In the genomic region with DNA sequence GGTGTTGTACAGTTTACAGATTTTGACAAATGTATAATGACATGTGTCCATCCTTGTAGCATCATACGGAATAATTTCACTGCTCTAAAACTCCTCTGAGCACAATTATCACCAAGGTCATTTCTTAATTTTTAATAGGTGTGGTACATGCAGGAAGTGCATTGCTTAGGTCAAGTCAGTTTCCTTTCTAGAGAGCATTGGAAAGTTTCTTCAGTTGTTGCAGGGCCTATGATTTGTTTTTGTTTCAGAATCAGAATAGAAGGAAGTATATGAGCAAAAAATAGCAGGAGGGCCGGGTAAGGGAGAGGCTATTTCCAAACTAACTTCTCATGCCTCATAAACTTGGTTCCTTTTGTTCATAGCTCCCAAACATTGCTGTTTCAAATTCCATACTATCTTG, we compare ENCODE assay signal across 17 cellular contexts. TPM values are rescaled to one million over a fixed set of nuclear protein-coding genes. Genes with fewer than 3 reads are reported as not detected.
A peak's percentile ranks its signal among the peaks of the same experiment; 100 is the strongest.
DNase-seq lines count a peak whose midpoint lies in the region; ATAC-seq and TF ChIP-seq lines count a peak whose summit lies in the region.
"Had no signal": no experiment of that assay in that cellular context is flagged by ENCODE, and none has a peak within 500 bp of the region (broad histone marks: within the 10 kb centered on the region; RNA-seq: fewer than 3 reads in every experiment).

No MANE protein-coding gene starts in this region.

- peaks cover 0 to 12% (median 7%) of the 10 kb centered on the region in 11 experiments; a peak in 11 of 22 replicates for H3K9me3 ChIP-seq in BLaER1 treated with 17β-estradiol and CSF1 and Interleukin-3, amounts not matched to agents 10 nM and 100 nM (replicated peaks in 1 of 11)
- H3K9me3 ChIP-seq in CD4-positive, alpha-beta memory T cell (ENCODE audit: control insufficient read depth in 1 of 2, low read length in 2 of 2): peaks cover 0 to 4% of the 10 kb centered on the region in 2 donors
- H3K9me3 ChIP-seq: psoas muscle had no signal

- peak overlapping the region in 2 of 11 experiments; percentile 0 to 13; a peak in 1 of 22 replicates for H3K27ac ChIP-seq in BLaER1 treated with 17β-estradiol and CSF1 and Interleukin-3, amounts not matched to agents 10 nM and 100 nM
- H3K27ac ChIP-seq in CD4-positive, alpha-beta memory T cell (ENCODE audit: low read depth, low read length): peak overlapping the region; percentile 29
- H3K27ac ChIP-seq in dorsolateral prefrontal cortex: no peak overlapping the region
- H3K27ac ChIP-seq: BLaER1, KMS-11, psoas muscle had no signal

- H3K4me3 Mint-ChIP-seq in CD4-positive, alpha-beta memory T cell: peak overlapping the region; percentile 76 to 90 (median 83)
- H3K4me3 Mint-ChIP-seq in T-helper 1 cell treated with Interleukin-12 subunit alpha and Interleukin-12 subunit beta and Interleukin-4 antibody, amounts not matched to agents 30 μg/mL and 1 μg/mL, for 36 hours: peak overlapping the region; percentile 73

- CTCF ChIA-PET in CD4-positive, alpha-beta memory T cell (lab: Charles Lee; ENCODE audit: partially characterized antibody): interaction anchor here (0.9 to 2.6 kb wide), 5 partner anchors 9 to 48 kb away, joined by 3 to 7 read pairs (median 4); no protein-coding TSS in a partner anchor

- no peak overlapping the region for H3K4me3 ChIP-seq in BLaER1 treated with 17β-estradiol and CSF1 and Interleukin-3, amounts not matched to agents 10 nM and 100 nM
- H3K4me3 ChIP-seq in CD4-positive, alpha-beta memory T cell (ENCODE audit: low read length in 2 of 2): peak overlapping the region in 1 of 2 donors; percentile 18
- no peak overlapping the region for H3K4me3 ChIP-seq in dorsolateral prefrontal cortex
- H3K4me3 ChIP-seq: BLaER1, psoas muscle had no signal

- intact Hi-C loops in CD4-positive, alpha-beta memory T cell (cut with micrococcal nuclease): no loop called here
- intact Hi-C loops in left colon (cut with DNase I, micrococcal nuclease) (no loop called here), dorsolateral prefrontal cortex (cut with DNase I) (no loop called here)

- peaks cover 6 to 46% (median 29%) of the 10 kb centered on the region in 10 experiments; a peak in 15 of 20 replicates for H3K4me1 ChIP-seq in BLaER1 treated with 17β-estradiol and CSF1 and Interleukin-3, amounts not matched to agents 10 nM and 100 nM
- H3K4me1 ChIP-seq in CD4-positive, alpha-beta memory T cell (ENCODE audit: insufficient read depth, low read length): peaks cover 82% of the 10 kb centered on the region
- H3K4me1 ChIP-seq: psoas muscle had no signal

- DNase-seq in CD4-positive, alpha-beta memory T cell: peak in 1 of 5 donors; percentile 24
- DNase-seq in left colon (no peak), dorsolateral prefrontal cortex (no peak), NCI-H774 (lab: John Stamatoyannopoulos, UW) (no peak)
- DNase-seq: H7; NCI-H2029; NCI-H526 treated with DMSO at 0.1 percent for 48 hours; psoas muscle; Right ventricle myocardium superior; stimulated activated CD4-positive, alpha-beta T cell treated with anti-CD3 and anti-CD28 coated beads, Interleukin-4, amount 100 ng/mL, for 4 hours had no signal

- peaks cover 3 to 8% of the 10 kb centered on the region in 2 donors for H3K36me3 Mint-ChIP-seq in CD4-positive, alpha-beta memory T cell
- H3K36me3 Mint-ChIP-seq in T-helper 1 cell treated with Interleukin-12 subunit alpha and Interleukin-12 subunit beta and Interleukin-4 antibody, amounts not matched to agents 30 μg/mL and 1 μg/mL, for 36 hours (ENCODE audit: low read depth): peaks cover 22% of the 10 kb centered on the region

- no peaks in the 10 kb centered on the region for H3K27me3 Mint-ChIP-seq in CD4-positive, alpha-beta memory T cell
- no peaks in the 10 kb centered on the region for H3K27me3 Mint-ChIP-seq in T-helper 1 cell treated with Interleukin-12 subunit alpha and Interleukin-12 subunit beta and Interleukin-4 antibody, amounts not matched to agents 30 μg/mL and 1 μg/mL, for 36 hours (ENCODE audit: low read depth)

- no peaks in the 10 kb centered on the region for H3K27me3 ChIP-seq in BLaER1 treated with 17β-estradiol and CSF1 and Interleukin-3, amounts not matched to agents 10 nM and 100 nM
- no peaks in the 10 kb centered on the region for H3K27me3 ChIP-seq in CD4-positive, alpha-beta memory T cell (ENCODE audit: insufficient read depth, low read length)
- H3K27me3 ChIP-seq in dorsolateral prefrontal cortex: peaks cover 0 to 9% (median 0%) of the 10 kb centered on the region in 45 donors
- H3K27me3 ChIP-seq: BLaER1 had no signal

- no peak overlapping the region for H3K9ac ChIP-seq in BLaER1 treated with 17β-estradiol and CSF1 and Interleukin-3, amounts not matched to agents 10 nM and 100 nM
- H3K9ac ChIP-seq: BLaER1, KMS-11 had no signal

- ATAC-seq in left colon (peak; percentile 24), GM19351 (IDR thresholded peaks at IDR 0.05; ENCODE audit: unreplicated experiment) (no peak), GM18502 (IDR thresholded peaks at IDR 0.05; ENCODE audit: poor library complexity, unreplicated experiment) (no peak)
- ATAC-seq: psoas muscle had no signal

- H3K27ac Mint-ChIP-seq in CD4-positive, alpha-beta memory T cell: peak overlapping the region; percentile 85 to 98 (median 94)
- H3K27ac Mint-ChIP-seq in T-helper 1 cell treated with Interleukin-12 subunit alpha and Interleukin-12 subunit beta and Interleukin-4 antibody, amounts not matched to agents 30 μg/mL and 1 μg/mL, for 36 hours: peak overlapping the region; percentile 95

- peaks cover 53 to 82% (median 68%) of the 10 kb centered on the region in 4 donors for H3K4me1 Mint-ChIP-seq in CD4-positive, alpha-beta memory T cell
- peaks cover 52% of the 10 kb centered on the region for H3K4me1 Mint-ChIP-seq in T-helper 1 cell treated with Interleukin-12 subunit alpha and Interleukin-12 subunit beta and Interleukin-4 antibody, amounts not matched to agents 30 μg/mL and 1 μg/mL, for 36 hours (ENCODE audit: low read depth)

- no peak for TF ChIP-seq CTCF in dorsolateral prefrontal cortex (IDR thresholded peaks at IDR 0.05 in 54 of 56, conservative IDR thresholded peaks at IDR 0.05 in 2 of 56; ENCODE audit: low read depth in 1 of 56, partially characterized antibody in 56 of 56)

- POLR2A ChIA-PET in CD4-positive, alpha-beta memory T cell (lab: Charles Lee; ENCODE audit: partially characterized antibody): interaction anchor here (0.6 to 12.7 kb wide), 6 partner anchors 10 to 316 kb away, joined by 3 to 256 read pairs (median 4); a partner anchor contains a TSS

- H3K4me2 ChIP-seq in BLaER1 treated with 17β-estradiol and CSF1 and Interleukin-3, amounts not matched to agents 10 nM and 100 nM: peak overlapping the region in 6 of 11 experiments; percentile 23 to 70 (median 53); a peak in 11 of 22 replicates
- H3K4me2 ChIP-seq: BLaER1, KMS-11 had no signal

- peaks cover 0 to 11% (median 7%) of the 10 kb centered on the region in 8 donors for H3K9me3 Mint-ChIP-seq in CD4-positive, alpha-beta memory T cell
- peaks cover 18% of the 10 kb centered on the region for H3K9me3 Mint-ChIP-seq in T-helper 1 cell treated with Interleukin-12 subunit alpha and Interleukin-12 subunit beta and Interleukin-4 antibody, amounts not matched to agents 30 μg/mL and 1 μg/mL, for 36 hours

- no peaks in the 10 kb centered on the region for H4K20me1 ChIP-seq in BLaER1 treated with 17β-estradiol and CSF1 and Interleukin-3, amounts not matched to agents 10 nM and 100 nM
- H4K20me1 ChIP-seq: BLaER1 had no signal

- no peaks in the 10 kb centered on the region for H3K36me3 ChIP-seq in BLaER1 treated with 17β-estradiol and CSF1 and Interleukin-3, amounts not matched to agents 10 nM and 100 nM
- no peaks in the 10 kb centered on the region for H3K36me3 ChIP-seq in CD4-positive, alpha-beta memory T cell (ENCODE audit: insufficient read depth, low read length)
- H3K36me3 ChIP-seq: BLaER1 had no signal

RNA-seq across cellular contexts. Expression of a gene that starts 24.0 kb away (rescaled TPM):
- total RNA-seq in CD4-positive, alpha-beta memory T cell: 100 to 1,000 TPM; 182 to 188 TPM
- 100 to 1,000 TPM in 1 of 2 donors, 10 to 100 TPM in 1; 73.4 to 152 TPM for polyA plus RNA-seq in CD4-positive, alpha-beta memory T cell
- 10 to 100 TPM in 1 of 2 donors, 1 to 10 TPM in 1; 7.7 to 12.8 TPM for total RNA-seq in left colon
- total RNA-seq in dorsolateral prefrontal cortex: 10 to 100 TPM in 64 of 120 experiments, 1 to 10 TPM in 56; 3.2 to 21.5 (median 10.2) TPM

RNA-seq across cellular contexts. Expression of a gene that starts 24.7 kb away (rescaled TPM):
- not detected for total RNA-seq in CD4-positive, alpha-beta memory T cell
- polyA plus RNA-seq in CD4-positive, alpha-beta memory T cell: under 1 TPM in 1 of 2 donors, not detected in 1; 0.09 TPM
- total RNA-seq in left colon: not detected
- not detected for total RNA-seq in dorsolateral prefrontal cortex
- total RNA-seq: G401, H7, psoas muscle, Right ventricle myocardium superior had no signal
- polyA plus RNA-seq: psoas muscle had no signal

Comparison
In these comparisons a context has a peak if more than half of its experiments do, and no peak if none do; other contexts are left out.
1. RNA of a gene that starts 24.0 kb away (total RNA-seq): 182 to 188 TPM in CD4-positive, alpha-beta memory T cell; 7.7 to 12.8 TPM in left colon and 3.2 to 21.5 TPM in dorsolateral prefrontal cortex; every median in the first group is over 4 times any median in the second.